1 cellular context compared by ENCODE assay signal in genomic region chr3:4425055-4425454, GRCh38.
TF ChIP-seq lines count a peak whose summit lies in the region.

No MANE protein-coding gene starts in this region.

TF ChIP-seq in HepG2, 621 proteins besides CTCF, POLR2A, EP300 and RAD21:
- TF ChIP-seq ZNF839 (CRISPR knock-in tag; IDR thresholded peaks at IDR 0.05; ENCODE audit: borderline replicate concordance) (no peak), RAD51 (IDR thresholded peaks at IDR 0.05; ENCODE audit: borderline replicate concordance) (no peak), ZNF619 (CRISPR knock-in tag; IDR thresholded peaks at IDR 0.05) (no peak), STAT5B (CRISPR knock-in tag; IDR thresholded peaks at IDR 0.05) (no peak), BORCS8-MEF2B (CRISPR knock-in tag; IDR thresholded peaks at IDR 0.05) (no peak), ZNF629 (CRISPR knock-in tag; conservative IDR thresholded peaks at IDR 0.05) (peak; percentile 66)
